Comparison of ENCODE assay signal across 9 cellular contexts in genomic region chr2:157055660-157056199, GRCh38.
DNase-seq lines count a peak whose midpoint lies in the region; ATAC-seq and TF ChIP-seq lines count a peak whose summit lies in the region.
"Had no signal": no experiment of that assay in that cellular context is flagged by ENCODE, and none has a peak within 500 bp of the region (broad histone marks: within the 10 kb centered on the region; RNA-seq: fewer than 3 reads in every experiment).

No MANE protein-coding gene starts in this region.

- peak overlapping the region; percentile 64 for H3K9ac ChIP-seq in mesenchymal stem cell (ENCODE audit: low read length)

- H3K4me3 ChIP-seq in LNCaP clone FGC (ENCODE audit: low read depth, low read length) (no peak overlapping the region), mesenchymal stem cell (ENCODE audit: insufficient read depth in 1 of 2, low read depth in 1 of 2, low read length in 2 of 2) (peak overlapping the region in 1 of 2 experiments; percentile 55)

- no peak overlapping the region for H3K18ac ChIP-seq in mesenchymal stem cell (ENCODE audit: low read depth in 1 of 2, low read length in 2 of 2)

- no peaks in the 10 kb centered on the region for H3K36me3 ChIP-seq in mesenchymal stem cell (ENCODE audit: control insufficient read depth in 1 of 2, insufficient read depth in 2 of 2, low read depth in 1 of 2, low read length in 2 of 2)

- no peak overlapping the region for H2BK12ac ChIP-seq in mesenchymal stem cell (ENCODE audit: low read length in 2 of 2)

- 19% methylated on average over 2 of the region's 2 CpGs for WGBS in mesenchymal stem cell

- no peak overlapping the region for H4K91ac ChIP-seq in mesenchymal stem cell (ENCODE audit: low read length)

- H2AK5ac ChIP-seq in mesenchymal stem cell (ENCODE audit: low read length, severe bottlenecking): no peak overlapping the region

- H3K23ac ChIP-seq in mesenchymal stem cell (ENCODE audit: low read length in 2 of 2): no peak overlapping the region

- no peak overlapping the region for H3K4me2 ChIP-seq in mesenchymal stem cell (ENCODE audit: low read length, poor library complexity, severe bottlenecking)

- H2BK15ac ChIP-seq in mesenchymal stem cell (ENCODE audit: low read depth, poor library complexity, severe bottlenecking): no peak overlapping the region

- no peaks in the 10 kb centered on the region for H3K27me3 ChIP-seq in mesenchymal stem cell (ENCODE audit: control insufficient read depth in 1 of 2, insufficient read depth in 1 of 2, low read length in 2 of 2)

- no peak overlapping the region for H2BK5ac ChIP-seq in mesenchymal stem cell (ENCODE audit: low read depth, low read length, poor library complexity, severe bottlenecking)

- DNase-seq in COR-L47 (lab: John Stamatoyannopoulos, UW): peak; percentile 28
- DNase-seq in LNCaP clone FGC (ENCODE audit: low read depth): no peak
- peak; percentile 33 for DNase-seq in astrocyte of the hippocampus (ENCODE audit: low read depth, low spot score)
- DNase-seq in mesenchymal stem cell: peak; percentile 29
- DNase-seq in iPS-NIHi7 (ENCODE audit: extremely low spot score): no peak
- DNase-seq in activated naive CD4-positive, alpha-beta T cell treated with anti-CD3 and anti-CD28 coated beads, Interleukin-2, amount 50 U/mL, for 16 hours: no peak
- no peak for DNase-seq in activated T-cell treated with anti-CD3 and anti-CD28 coated beads, Interleukin-2, amount 50 U/mL, for 1 hour

- H4K8ac ChIP-seq in mesenchymal stem cell (ENCODE audit: low read length): no peak overlapping the region

- no peak overlapping the region for H3K14ac ChIP-seq in mesenchymal stem cell (ENCODE audit: low read length in 2 of 2)

- H3K4me1 ChIP-seq in mesenchymal stem cell (ENCODE audit: control insufficient read depth, insufficient read depth, low read depth, low read length): no peaks in the 10 kb centered on the region

- no peaks in the 10 kb centered on the region for H3K79me1 ChIP-seq in mesenchymal stem cell (replicated peaks; ENCODE audit: low read length, poor library complexity, severe bottlenecking)

- H2BK120ac ChIP-seq in mesenchymal stem cell (ENCODE audit: low read depth, low read length): no peak overlapping the region

- peak; percentile 59 for TF ChIP-seq CTCF in LNCaP clone FGC (IDR thresholded peaks at IDR 0.05; ENCODE audit: control insufficient read depth, extremely low read depth, insufficient read depth)

- no peak overlapping the region for H3K27ac ChIP-seq in mesenchymal stem cell (ENCODE audit: low read length, poor library complexity, severe bottlenecking)
- H3K27ac ChIP-seq: epithelial cell of prostate had no signal

- no peak overlapping the region for H3K4ac ChIP-seq in mesenchymal stem cell (ENCODE audit: low read depth in 1 of 2, low read length in 2 of 2)

- no peak overlapping the region for H2AFZ ChIP-seq in mesenchymal stem cell (ENCODE audit: low read depth, low read length)

- no peaks in the 10 kb centered on the region for H3K9me3 ChIP-seq in mesenchymal stem cell (ENCODE audit: control insufficient read depth, low read length)

- no peak for ATAC-seq in GM18517 (IDR thresholded peaks at IDR 0.05; ENCODE audit: unreplicated experiment)

Comparison
In these comparisons a context has a peak if more than half of its experiments do, and no peak if none do; other contexts are left out.
1. DNase-seq: peak in COR-L47 (single experiment), astrocyte of the hippocampus (single experiment) and mesenchymal stem cell (single experiment); none in LNCaP clone FGC (single experiment), iPS-NIHi7 (single experiment), activated naive CD4-positive, alpha-beta T cell treated with anti-CD3 and anti-CD28 coated beads, Interleukin-2, amount 50 U/mL, for 16 hours (single experiment) and activated T-cell treated with anti-CD3 and anti-CD28 coated beads, Interleukin-2, amount 50 U/mL, for 1 hour (single experiment).